8 cellular contexts compared by ENCODE assay signal in the genomic region with DNA sequence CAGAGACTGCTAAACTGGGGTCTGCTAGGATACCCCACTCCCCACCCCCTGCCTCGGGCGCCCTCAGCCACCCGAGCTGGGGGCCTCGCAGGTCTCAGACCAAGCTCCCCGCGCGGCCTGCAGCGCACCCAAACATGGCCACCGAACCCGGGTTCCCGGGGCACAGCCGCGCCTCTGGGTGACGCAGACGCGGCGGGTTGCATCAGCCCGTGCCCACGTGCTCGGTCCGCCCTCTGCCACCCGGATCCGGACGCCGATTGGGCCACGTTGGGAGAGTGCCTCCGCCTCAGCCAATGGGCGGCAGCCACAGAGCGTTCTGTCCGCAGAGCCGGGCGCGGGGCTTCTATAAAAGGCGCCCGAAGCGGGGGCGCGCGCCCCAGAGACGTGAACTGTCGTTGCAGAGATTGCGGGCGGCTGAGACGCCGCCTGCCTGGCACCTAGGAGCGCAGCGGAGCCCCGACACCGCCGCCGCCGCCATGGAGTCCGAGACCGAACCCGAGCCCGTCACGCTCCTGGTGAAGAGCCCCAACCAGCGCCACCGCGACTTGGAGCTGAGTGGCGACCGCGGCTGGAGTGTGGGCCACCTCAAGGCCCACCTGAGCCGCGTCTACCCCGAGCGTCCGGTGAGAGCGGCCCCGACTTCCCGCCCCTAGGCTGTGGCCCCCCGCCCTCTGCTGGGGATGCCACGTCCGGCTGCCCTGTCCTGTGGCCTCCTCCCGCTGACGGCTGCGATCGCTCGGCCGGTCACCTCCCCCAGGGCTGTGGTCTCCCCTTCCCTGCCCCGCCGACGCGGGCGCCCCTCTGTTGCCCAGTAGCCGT. TPM values are rescaled to one million over a fixed set of nuclear protein-coding genes. Genes with fewer than 3 reads are reported as not detected.
DNase-seq lines count a peak whose midpoint lies in the region; ATAC-seq and TF ChIP-seq lines count a peak whose summit lies in the region.

A gene with protein sequence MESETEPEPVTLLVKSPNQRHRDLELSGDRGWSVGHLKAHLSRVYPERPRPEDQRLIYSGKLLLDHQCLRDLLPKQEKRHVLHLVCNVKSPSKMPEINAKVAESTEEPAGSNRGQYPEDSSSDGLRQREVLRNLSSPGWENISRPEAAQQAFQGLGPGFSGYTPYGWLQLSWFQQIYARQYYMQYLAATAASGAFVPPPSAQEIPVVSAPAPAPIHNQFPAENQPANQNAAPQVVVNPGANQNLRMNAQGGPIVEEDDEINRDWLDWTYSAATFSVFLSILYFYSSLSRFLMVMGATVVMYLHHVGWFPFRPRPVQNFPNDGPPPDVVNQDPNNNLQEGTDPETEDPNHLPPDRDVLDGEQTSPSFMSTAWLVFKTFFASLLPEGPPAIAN (plus strand): TSS at position 374 of the 819 bp plus-strand sequence. CDS start 103 bp downstream, at position 477.

- DNase-seq in DMS114 treated with DMSO at 0.1 percent for 48 hours (lab: John Stamatoyannopoulos, UW; ENCODE audit: unreplicated experiment) = peak; percentile 93
- DNase-seq in OCI-M2 (lab: John Stamatoyannopoulos, UW; ENCODE audit: unreplicated experiment) = peak; percentile 63
- DNase-seq in activated T-cell treated with anti-CD3 and anti-CD28 coated beads for 4 hours = peak; percentile 97
- DNase-seq in epithelial cell of esophagus (ENCODE audit: low read depth) = peak; percentile 98
- peak; percentile 99 for DNase-seq in mucosa of gallbladder (ENCODE audit: low spot score)
- peak; percentile 95 to 98 for DNase-seq in stimulated activated CD8-positive, alpha-beta memory T cell treated with anti-CD3 and anti-CD28 coated beads, Interleukin-4, amount 100 ng/mL, for 4 hours (ENCODE audit: low read depth in 2 of 2, low spot score in 1 of 2)

- no peak for TF ChIP-seq CTCF in epithelial cell of esophagus (IDR thresholded peaks at IDR 0.05; ENCODE audit: insufficient read depth, low read depth, low read length, missing control alignments)

- H3K4me1 Mint-ChIP-seq in IgD-negative memory B cell = peaks cover 25 to 43% (median 37%) of the 10 kb centered on the region in 3 donors

- H3K4me3 ChIP-seq in epithelial cell of esophagus (ENCODE audit: low read length) = peak within 1 kb of the TSS; percentile 97

- peak; percentile 84 for ATAC-seq in GM21529 (IDR thresholded peaks at IDR 0.05; ENCODE audit: unreplicated experiment)

- H3K36me3 Mint-ChIP-seq in IgD-negative memory B cell = peaks cover 26% of the 10 kb centered on the region

- H3K27me3 Mint-ChIP-seq in IgD-negative memory B cell = no peaks in the 10 kb centered on the region

- peak within 1 kb of the TSS; percentile 98 to 100 (median 99) for H3K4me3 Mint-ChIP-seq in IgD-negative memory B cell

- no peaks in the 10 kb centered on the region for H3K9me3 Mint-ChIP-seq in IgD-negative memory B cell

- peak within 1 kb of the TSS; percentile 98 to 100 (median 99) for H3K27ac Mint-ChIP-seq in IgD-negative memory B cell

RNA-seq across cellular contexts. Expression of the gene that starts here (rescaled TPM):
- 298 TPM for polyA plus RNA-seq in IgD-negative memory B cell
- 144 TPM for total RNA-seq in mucosa of gallbladder

Comparison
In these comparisons a context has a peak if more than half of its experiments do, and no peak if none do; other contexts are left out.
1. Peak in every context shown above with its lines: DNase-seq, ATAC-seq and H3K4me3 ChIP-seq.